ENCODE assay signal across 8 cellular contexts in the genomic region with DNA sequence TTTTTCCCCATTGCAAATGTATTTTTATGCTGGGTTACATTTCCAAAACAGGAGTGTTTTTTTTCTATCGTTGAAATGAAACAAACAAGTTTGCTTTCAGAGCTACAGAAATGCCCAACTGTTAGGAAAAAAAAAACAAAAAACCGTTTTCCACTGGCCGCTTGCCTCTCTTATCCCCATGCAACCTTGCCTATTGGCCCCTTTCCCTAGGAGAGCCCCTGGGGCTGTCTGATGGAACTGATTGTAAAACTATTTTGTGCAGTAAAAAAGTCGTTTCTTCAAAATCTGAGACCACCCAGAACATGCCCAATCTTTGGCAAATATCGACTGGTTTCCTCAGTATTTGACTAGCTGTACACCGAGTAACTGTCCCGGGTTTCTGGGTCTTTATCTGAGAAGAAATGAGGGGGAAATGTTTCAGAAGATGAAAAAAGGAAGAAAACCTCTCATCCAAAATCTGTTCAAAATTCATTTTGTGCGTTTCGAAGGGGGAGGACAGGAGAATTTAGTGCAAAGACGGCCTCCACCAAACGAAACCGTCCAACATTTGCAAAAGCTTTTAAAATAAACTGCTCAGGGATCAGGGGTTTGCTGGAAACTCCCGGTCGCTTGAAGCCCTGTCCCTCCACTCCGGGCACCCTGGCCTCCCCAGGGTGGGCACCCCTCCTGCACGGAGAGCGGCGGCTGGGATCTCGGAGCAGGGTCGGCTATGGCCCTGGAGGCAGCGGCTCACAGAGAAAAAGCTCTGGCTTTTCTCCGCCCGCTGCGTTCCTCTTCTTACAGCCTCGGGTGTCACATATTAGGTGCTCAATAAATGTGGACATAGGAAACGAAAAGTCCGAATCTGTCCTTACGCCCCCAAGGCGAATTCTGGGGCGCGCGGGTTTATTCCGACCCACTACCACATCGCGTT. TPM values are rescaled to one million over a fixed set of nuclear protein-coding genes. Genes with fewer than 3 reads are reported as not detected.
A peak's percentile ranks its signal among the peaks of the same experiment; 100 is the strongest.
DNase-seq lines count a peak whose midpoint lies in the region; ATAC-seq and TF ChIP-seq lines count a peak whose summit lies in the region.

No MANE protein-coding gene starts in this region.

- intact Hi-C loops in ascending aorta (cut with DNase I): loop anchor here (5.0 to 10.0 kb wide), 4 partner anchors 77 to 1255 kb away; a partner anchor contains a TSS

- no peak for TF ChIP-seq CTCF in ascending aorta (IDR thresholded peaks at IDR 0.05)
- no peak for TF ChIP-seq CTCF in GM13977 (IDR thresholded peaks at IDR 0.05; ENCODE audit: extremely low read depth, insufficient read depth, missing control alignments)

- ATAC-seq in HG02759 (IDR thresholded peaks at IDR 0.05; ENCODE audit: unreplicated experiment): peak; percentile 14
- ATAC-seq in stimulated activated naive CD8-positive, alpha-beta T cell treated with anti-CD3 and anti-CD28 coated beads, Interleukin-15, Interleukin-2, amounts not matched to agents 100 U/mL and 50 U/mL, for 24 hours: peak; percentile 6
- ATAC-seq in GM18870 (IDR thresholded peaks at IDR 0.05; ENCODE audit: unreplicated experiment): no peak
- ATAC-seq in HG02852 (IDR thresholded peaks at IDR 0.05; ENCODE audit: unreplicated experiment): no peak

- H3K27me3 ChIP-seq in ascending aorta: no peaks in the 10 kb centered on the region

- peak overlapping the region; percentile 93 to 95 for H3K4me3 ChIP-seq in ascending aorta

- no peaks in the 10 kb centered on the region for H3K36me3 ChIP-seq in ascending aorta

- peaks cover 0 to 19% of the 10 kb centered on the region in 2 donors for H3K4me1 ChIP-seq in ascending aorta

- DNase-seq in ascending aorta (ENCODE audit: low spot score in 2 of 2) (no peak), iris pigment epithelial cell (ENCODE audit: low read depth) (peak; percentile 7), GM13977 (ENCODE audit: low spot score) (no peak), 8988T (no peak)
- no peak for DNase-seq in stimulated activated naive CD8-positive, alpha-beta T cell treated with anti-CD3 and anti-CD28 coated beads, Interleukin-15, Interleukin-2, amounts not matched to agents 100 U/mL and 50 U/mL, for 24 hours

- in situ Hi-C loops in GM13977 (cut with MboI; ENCODE audit: low pct_unique_long_range_greater_than_20kb, low sequenced_read_pairs, unreplicated experiment): no loop called here

- peak overlapping the region; percentile 92 for H3K27ac ChIP-seq in ascending aorta

- no peaks in the 10 kb centered on the region for H3K9me3 ChIP-seq in ascending aorta

RNA-seq across cellular contexts. Expression of a gene that starts 1.0 kb away (rescaled TPM):
- total RNA-seq in ascending aorta: 0.53 TPM

Comparison
In these comparisons a context has a peak if more than half of its experiments do, and no peak if none do; other contexts are left out.
1. ATAC-seq: peak in HG02759 (single experiment) and stimulated activated naive CD8-positive, alpha-beta T cell treated with anti-CD3 and anti-CD28 coated beads, Interleukin-15, Interleukin-2, amounts not matched to agents 100 U/mL and 50 U/mL, for 24 hours (single experiment); none in GM18870 (single experiment) and HG02852 (single experiment).